22 cellular contexts compared by ENCODE assay signal in genomic region chr9:81474792-81475191, GRCh38.
"Had no signal": no experiment of that assay in that cellular context is flagged by ENCODE, and none has a peak within 500 bp of the region (broad histone marks: within the 10 kb centered on the region; RNA-seq: fewer than 3 reads in every experiment).

No MANE protein-coding gene starts in this region.

- H3K27me3 ChIP-seq: SJSA1 had no signal

- H3K27ac ChIP-seq: KMS-11, SJSA1, SK-N-MC had no signal

- H3K4me2 ChIP-seq: KMS-11 had no signal

- H3K9me3 ChIP-seq: SJSA1 had no signal

- H3K27ac Mint-ChIP-seq: IgD-negative memory B cell had no signal

- H3K4me1 Mint-ChIP-seq: IgD-negative memory B cell had no signal

- H3K4me3 ChIP-seq: K562, SJSA1, SK-N-MC had no signal

- ATAC-seq: HepG2, K562 had no signal

- H3K36me3 ChIP-seq: SJSA1 had no signal

- H3K4me3 Mint-ChIP-seq: IgD-negative memory B cell had no signal

- H3K36me3 Mint-ChIP-seq: IgD-negative memory B cell had no signal

- H3K9ac ChIP-seq: KMS-11 had no signal

- DNase-seq: Kasumi-1, MM.1S, NCI-H1092 treated with DMSO at 0.1 percent for 48 hours, NCI-H1417, NCI-H1436 treated with DMSO at 0.1 percent for 48 hours, NCI-H1694, NCI-H187 treated with DMSO at 0.1 percent for 48 hours, NCI-H2029 treated with DMSO at 0.1 percent for 48 hours, NCI-H2227 treated with DMSO at 0.1 percent for 48 hours, NCI-H524, NCI-H526 treated with DMSO at 0.1 percent for 48 hours, NCI-H774, Right ventricle myocardium superior, RPMI8226, SIG-M5, SW 1271 had no signal

- H3K9me3 Mint-ChIP-seq: IgD-negative memory B cell had no signal
